ENCODE assay signal across 21 cellular contexts in genomic region chrX:125384843-125385242, GRCh38.
DNase-seq lines count a peak whose midpoint lies in the region; ATAC-seq, FAIRE-seq and TF ChIP-seq lines count a peak whose summit lies in the region.
"Had no signal": no experiment of that assay in that cellular context is flagged by ENCODE, and none has a peak within 500 bp of the region (broad histone marks: within the 10 kb centered on the region; RNA-seq: fewer than 3 reads in every experiment).

No MANE protein-coding gene starts in this region.

- H3K79me1 ChIP-seq in mesendoderm (ENCODE audit: low read length), result no peaks in the 10 kb centered on the region

- H4K8ac ChIP-seq in mesendoderm (ENCODE audit: low read depth, low read length), result no peak overlapping the region

- no TSS peak for BruUV-seq in HepG2 (replicated peaks; lab: Mats Ljungman, UMichigan)
- no TSS peak for BruUV-seq in K562 (replicated peaks; lab: Mats Ljungman, UMichigan)

- H3K9ac ChIP-seq in HepG2 (ENCODE audit: insufficient read depth, low read depth, low read length) (no peak overlapping the region), K562 (ENCODE audit: insufficient read depth in 1 of 2, low read depth in 2 of 2, low read length in 2 of 2) (no peak overlapping the region), mesendoderm (ENCODE audit: low read length) (no peak overlapping the region)
- H3K9ac ChIP-seq: BLaER1 treated with 17β-estradiol and CSF1 and Interleukin-3, amounts not matched to agents 10 nM and 100 nM had no signal

- TF ChIP-seq EP300 in HepG2 (IDR thresholded peaks at IDR 0.05; ENCODE audit: low read depth in 2 of 2, low read length in 2 of 2) (no peak), HepG2 (CRISPR knock-in tag; IDR thresholded peaks at IDR 0.05; ENCODE audit: borderline replicate concordance) (no peak), K562 (IDR thresholded peaks at IDR 0.05; ENCODE audit: low read length) (no peak)

- H3K56ac ChIP-seq in mesendoderm (ENCODE audit: low read length), result no peak overlapping the region

- H2BK120ac ChIP-seq in mesendoderm (ENCODE audit: low read depth, low read length), result no peak overlapping the region

- H2AFZ ChIP-seq in HepG2 (ENCODE audit: low read length) (no peak overlapping the region), K562 (ENCODE audit: low read depth, low read length) (peak overlapping the region; percentile 59; the same call in 1 of the 2 replicates)

- DNase-seq in right lobe of liver, result peak in 1 of 3 donors; percentile 41
- no peak for DNase-seq in HepG2 (ENCODE audit: low spot score)
- no peak for DNase-seq in K562 (ENCODE audit: extremely low read depth in 1 of 4, low spot score in 3 of 4)
- peak; percentile 3 for DNase-seq in mesendoderm
- DNase-seq: AML-193; BE2C; CD4-positive, alpha-beta T cell; CD8-positive, alpha-beta memory T cell; DMS 273 treated with DMSO at 0.1 percent for 48 hours; DMS79 treated with DMSO at 0.1 percent for 48 hours; GF-D8; GOT3; H7 had no signal

- no peak for FAIRE-seq in HepG2 (lab: Jason Lieb, UNC)
- no peak for FAIRE-seq in K562 (lab: Jason Lieb, UNC)
- FAIRE-seq: D721Med, GM12891, GM18507 had no signal

- CTCF ChIA-PET in HepG2 (lab: Yijun Ruan, JAX; ENCODE audit: low intra/inter-chr PET ratio, low total read pairs) (no interaction called here), K562 (lab: Yijun Ruan, JAX; ENCODE audit: low intra/inter-chr PET ratio) (no interaction called here)

- in situ Hi-C loops in HepG2 (cut with HindIII; ENCODE audit: extremely low pct_ligation_motif_present, low pct_unique_long_range_greater_than_20kb), result no loop called here
- in situ Hi-C loops in K562 (cut with MboI), result no loop called here

- H3K18ac ChIP-seq in mesendoderm (ENCODE audit: low read length), result no peak overlapping the region

- no peak overlapping the region for H2AK5ac ChIP-seq in mesendoderm (ENCODE audit: low read length)

- no peaks in the 10 kb centered on the region for H3K79me2 ChIP-seq in HepG2 (ENCODE audit: insufficient read depth, low read length)
- H3K79me2 ChIP-seq in K562 (ENCODE audit: control insufficient read depth, insufficient read depth, low read length), result no peaks in the 10 kb centered on the region
- H3K79me2 ChIP-seq in mesendoderm (ENCODE audit: control insufficient read depth, insufficient read depth, low read length), result no peaks in the 10 kb centered on the region

- POLR2A ChIA-PET in HepG2 (lab: Yijun Ruan, JAX) (no interaction called here), K562 (lab: Yijun Ruan, JAX) (no interaction called here)

- H3K36me3 ChIP-seq in right lobe of liver (no peaks in the 10 kb centered on the region), HepG2 (replicated peaks in 1 of 2; ENCODE audit: control insufficient read depth in 1 of 2, insufficient read depth in 2 of 2, low read length in 2 of 2) (no peaks in the 10 kb centered on the region), K562 (ENCODE audit: control insufficient read depth, insufficient read depth, low read length) (no peaks in the 10 kb centered on the region), mesendoderm (ENCODE audit: control insufficient read depth, insufficient read depth, low read length) (peaks cover 1% of the 10 kb centered on the region)
- H3K36me3 ChIP-seq: BE2C; BLaER1 treated with 17β-estradiol and CSF1 and Interleukin-3, amounts not matched to agents 10 nM and 100 nM had no signal

- H3K9me3 ChIP-seq in right lobe of liver (no peaks in the 10 kb centered on the region), HepG2 (ENCODE audit: low read length) (no peaks in the 10 kb centered on the region), K562 (replicated peaks; ENCODE audit: control insufficient read depth, insufficient read depth, low read depth, low read length) (no peaks in the 10 kb centered on the region)
- H3K9me3 ChIP-seq: BE2C had no signal

- no peak overlapping the region for H3K27ac ChIP-seq in right lobe of liver
- H3K27ac ChIP-seq in HepG2 (ENCODE audit: extremely low read length, insufficient read depth, low read length), result no peak overlapping the region
- H3K27ac ChIP-seq in K562 (ENCODE audit: extremely low read depth, low read depth, low read length), result no peak overlapping the region
- no peak overlapping the region for H3K27ac ChIP-seq in mesendoderm (ENCODE audit: low read depth, low read length)
- H3K27ac ChIP-seq: 22Rv1; BLaER1 treated with 17β-estradiol and CSF1 and Interleukin-3, amounts not matched to agents 10 nM and 100 nM had no signal

- no peak for TF ChIP-seq CTCF in right lobe of liver (IDR thresholded peaks at IDR 0.05)
- no peak for TF ChIP-seq CTCF in HepG2 (CRISPR knock-in tag; IDR thresholded peaks at IDR 0.05)
- no peak for TF ChIP-seq CTCF in K562 (IDR thresholded peaks at IDR 0.05 in 2 of 3, conservative IDR thresholded peaks at IDR 0.05 in 1 of 3; ENCODE audit: insufficient read depth in 2 of 3, low read depth in 1 of 3, low read length in 3 of 3)

- H3K23ac ChIP-seq in mesendoderm (ENCODE audit: low read length), result no peak overlapping the region

- H2BK5ac ChIP-seq in mesendoderm (ENCODE audit: low read length), result no peak overlapping the region

- no peak overlapping the region for H3K4me3 ChIP-seq in right lobe of liver
- no peak overlapping the region for H3K4me3 ChIP-seq in HepG2 (replicated peaks in 1 of 3; ENCODE audit: insufficient read depth in 1 of 3, low read depth in 2 of 3, low read length in 3 of 3)
- H3K4me3 ChIP-seq in K562, result no peak overlapping the region
- no peak overlapping the region for H3K4me3 ChIP-seq in mesendoderm (ENCODE audit: low read length)
- H3K4me3 ChIP-seq: BLaER1 treated with 17β-estradiol and CSF1 and Interleukin-3, amounts not matched to agents 10 nM and 100 nM had no signal

- no peak overlapping the region for H3K4me2 ChIP-seq in HepG2 (ENCODE audit: low read depth, low read length)
- H3K4me2 ChIP-seq in K562 (ENCODE audit: insufficient read depth, low read length), result no peak overlapping the region
- no peak overlapping the region for H3K4me2 ChIP-seq in mesendoderm (ENCODE audit: low read length)
- H3K4me2 ChIP-seq: BLaER1 treated with 17β-estradiol and CSF1 and Interleukin-3, amounts not matched to agents 10 nM and 100 nM had no signal

- no peak overlapping the region for H4K5ac ChIP-seq in mesendoderm (ENCODE audit: low read length)

- no peaks in the 10 kb centered on the region for H4K20me1 ChIP-seq in HepG2 (ENCODE audit: insufficient read depth, low read length)
- H4K20me1 ChIP-seq in K562 (replicated peaks; ENCODE audit: control insufficient read depth, insufficient read depth, low read length), result no peaks in the 10 kb centered on the region
- H4K20me1 ChIP-seq: BLaER1 treated with 17β-estradiol and CSF1 and Interleukin-3, amounts not matched to agents 10 nM and 100 nM had no signal

- TF ChIP-seq RAD21 in HepG2 (CRISPR knock-in tag; IDR thresholded peaks at IDR 0.05) (no peak), K562 (CRISPR knock-in tag; conservative IDR thresholded peaks at IDR 0.05 in 1 of 2, IDR thresholded peaks at IDR 0.05 in 1 of 2) (no peak)

- TF ChIP-seq POLR2A in right lobe of liver (IDR thresholded peaks at IDR 0.05), result no peak
- no peak for TF ChIP-seq POLR2A in HepG2 (IDR thresholded peaks at IDR 0.05; ENCODE audit: insufficient read depth in 1 of 2, low read depth in 2 of 2, low read length in 2 of 2)
- no peak for TF ChIP-seq POLR2A in K562 (conservative IDR thresholded peaks at IDR 0.05)

- ATAC-seq in right lobe of liver (peak in 3 of 4 donors; percentile 41 to 97 (median 56)), HepG2 (no peak), K562 (no peak), HG02642 (IDR thresholded peaks at IDR 0.05; ENCODE audit: poor library complexity, unreplicated experiment) (no peak), HG02798 (IDR thresholded peaks at IDR 0.05; ENCODE audit: poor library complexity, unreplicated experiment) (no peak)
- ATAC-seq: HCT116 had no signal

- no peak overlapping the region for H3K4ac ChIP-seq in mesendoderm (ENCODE audit: low read depth, low read length)

- H3K4me1 ChIP-seq in right lobe of liver, result no peaks in the 10 kb centered on the region
- no peaks in the 10 kb centered on the region for H3K4me1 ChIP-seq in HepG2 (ENCODE audit: insufficient read depth, low read length)
- H3K4me1 ChIP-seq in K562 (replicated peaks in 1 of 2; ENCODE audit: control insufficient read depth in 2 of 2, insufficient read depth in 2 of 2, low read length in 2 of 2), result no peaks in the 10 kb centered on the region; a peak in 1 of 5 replicates
- no peaks in the 10 kb centered on the region for H3K4me1 ChIP-seq in mesendoderm (ENCODE audit: control insufficient read depth, low read depth, low read length)
- H3K4me1 ChIP-seq: BE2C; BLaER1 treated with 17β-estradiol and CSF1 and Interleukin-3, amounts not matched to agents 10 nM and 100 nM had no signal

- no peak overlapping the region for H2BK15ac ChIP-seq in mesendoderm (replicated peaks; ENCODE audit: low read depth)

- H3K27me3 ChIP-seq in right lobe of liver, result no peaks in the 10 kb centered on the region
- no peaks in the 10 kb centered on the region for H3K27me3 ChIP-seq in HepG2 (ENCODE audit: control insufficient read depth in 1 of 2, insufficient read depth in 2 of 2, low read length in 2 of 2)
- H3K27me3 ChIP-seq in K562 (ENCODE audit: control insufficient read depth in 2 of 2, insufficient read depth in 2 of 2, low read length in 2 of 2), result no peaks in the 10 kb centered on the region
- H3K27me3 ChIP-seq in mesendoderm (ENCODE audit: insufficient read depth, low read length, poor library complexity), result no peaks in the 10 kb centered on the region
- H3K27me3 ChIP-seq: BE2C had no signal

- intact Hi-C loops in right lobe of liver (cut with DNase I), result no loop called here
- intact Hi-C loops in HepG2 (cut with micrococcal nuclease; ENCODE audit: unreplicated experiment), result no loop called here
- intact Hi-C loops in K562 (cut with micrococcal nuclease), result no loop called here

- no peaks in the 10 kb centered on the region for H3K9me1 ChIP-seq in K562 (ENCODE audit: control insufficient read depth, insufficient read depth, low read length)

TF ChIP-seq in K562, 482 proteins besides CTCF, POLR2A, EP300 and RAD21 (continues in another document):
- TF ChIP-seq SMC3 (conservative IDR thresholded peaks at IDR 0.05; ENCODE audit: insufficient read depth, low read depth, low read length) (no peak), MAFG (tag; conservative IDR thresholded peaks at IDR 0.05) (no peak), WHSC1 (IDR thresholded peaks at IDR 0.05; ENCODE audit: low read length) (no peak), HIVEP1 (CRISPR knock-in tag; IDR thresholded peaks at IDR 0.05) (no peak), ZNF184 (CRISPR knock-in tag; IDR thresholded peaks at IDR 0.05) (no peak)
- TF ChIP-seq, protein P1, sequence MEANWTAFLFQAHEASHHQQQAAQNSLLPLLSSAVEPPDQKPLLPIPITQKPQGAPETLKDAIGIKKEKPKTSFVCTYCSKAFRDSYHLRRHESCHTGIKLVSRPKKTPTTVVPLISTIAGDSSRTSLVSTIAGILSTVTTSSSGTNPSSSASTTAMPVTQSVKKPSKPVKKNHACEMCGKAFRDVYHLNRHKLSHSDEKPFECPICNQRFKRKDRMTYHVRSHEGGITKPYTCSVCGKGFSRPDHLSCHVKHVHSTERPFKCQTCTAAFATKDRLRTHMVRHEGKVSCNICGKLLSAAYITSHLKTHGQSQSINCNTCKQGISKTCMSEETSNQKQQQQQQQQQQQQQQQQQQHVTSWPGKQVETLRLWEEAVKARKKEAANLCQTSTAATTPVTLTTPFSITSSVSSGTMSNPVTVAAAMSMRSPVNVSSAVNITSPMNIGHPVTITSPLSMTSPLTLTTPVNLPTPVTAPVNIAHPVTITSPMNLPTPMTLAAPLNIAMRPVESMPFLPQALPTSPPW (CRISPR knock-in tag; IDR thresholded peaks at IDR 0.05), result no peak

Comparison
In these comparisons a context has a peak if more than half of its experiments do, and no peak if none do; other contexts are left out.
1. ATAC-seq: peak in right lobe of liver (3 of 4); none in HepG2 (single experiment), K562 (single experiment), HG02642 (single experiment) and HG02798 (single experiment).